15 cellular contexts compared by ENCODE assay signal in the genomic region with DNA sequence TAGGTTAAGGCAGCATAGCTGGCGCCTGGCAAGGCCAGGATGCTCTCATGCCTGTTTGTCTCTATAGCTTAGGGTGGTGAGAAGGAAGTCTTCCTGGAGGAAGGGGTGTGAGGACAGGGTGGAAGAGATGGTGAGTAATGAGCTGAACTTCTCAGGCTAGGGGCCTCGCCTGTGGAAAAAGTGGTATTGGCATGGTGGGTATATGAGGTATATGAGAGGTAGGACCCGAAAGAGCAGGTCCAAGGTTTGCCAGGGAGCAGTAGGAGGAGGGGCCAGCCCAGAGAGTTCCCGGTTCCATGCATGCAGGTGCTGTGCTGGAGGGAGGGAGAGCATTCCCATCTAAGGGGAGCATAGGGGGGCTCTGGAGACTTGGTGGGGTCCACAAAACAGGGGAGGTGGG. TPM values are rescaled to one million over a fixed set of nuclear protein-coding genes. Genes with fewer than 3 reads are reported as not detected.
DNase-seq lines count a peak whose midpoint lies in the region; ATAC-seq and TF ChIP-seq lines count a peak whose summit lies in the region.
"Had no signal": no experiment of that assay in that cellular context is flagged by ENCODE, and none has a peak within 500 bp of the region (broad histone marks: within the 10 kb centered on the region; RNA-seq: fewer than 3 reads in every experiment).

No MANE protein-coding gene starts in this region.

- CTCF ChIA-PET in WTC11 (lab: Charles Lee): interaction anchor here (0.6 to 21.1 kb wide), 31 partner anchors 9 to 199 kb away, joined by 3 to 1431 read pairs (median 4); a partner anchor contains a TSS

- H3K27me3 Mint-ChIP-seq in WTC11 (ENCODE audit: low read depth) (peaks cover 68% of the 10 kb centered on the region), glutamatergic neuron (ENCODE audit: unreplicated experiment) (peaks cover 13% of the 10 kb centered on the region), type B pancreatic cell (peaks cover 58% of the 10 kb centered on the region)
- H3K27me3 Mint-ChIP-seq: T-cell had no signal

- H3K27ac Mint-ChIP-seq in WTC11 (no peak overlapping the region), glutamatergic neuron (ENCODE audit: unreplicated experiment) (peak overlapping the region; percentile 67), type B pancreatic cell (peak overlapping the region; percentile 33)
- H3K27ac Mint-ChIP-seq: CD8-positive, alpha-beta T cell had no signal

- no peak overlapping the region for H3K4me3 ChIP-seq in right cardiac atrium (ENCODE audit: low read length)
- H3K4me3 ChIP-seq: left lung had no signal

- H3K9me3 Mint-ChIP-seq in WTC11 (no peaks in the 10 kb centered on the region), glutamatergic neuron (ENCODE audit: unreplicated experiment) (peaks cover 6% of the 10 kb centered on the region), type B pancreatic cell (no peaks in the 10 kb centered on the region)
- H3K9me3 Mint-ChIP-seq: CD8-positive, alpha-beta T cell; T-cell had no signal

- H3K27ac ChIP-seq in right cardiac atrium (ENCODE audit: low read length): no peak overlapping the region
- H3K27ac ChIP-seq: left lung had no signal

- no peaks in the 10 kb centered on the region for H3K36me3 Mint-ChIP-seq in WTC11
- H3K36me3 Mint-ChIP-seq in glutamatergic neuron (ENCODE audit: unreplicated experiment): peaks cover 4% of the 10 kb centered on the region
- H3K36me3 Mint-ChIP-seq in type B pancreatic cell: no peaks in the 10 kb centered on the region
- H3K36me3 Mint-ChIP-seq: T-cell had no signal

- peak; percentile 2 for DNase-seq in Right ventricle myocardium inferior (ENCODE audit: missing footprints)
- DNase-seq in right cardiac atrium: no peak
- DNase-seq in WTC11 (ENCODE audit: low spot score): no peak
- no peak for DNase-seq in glutamatergic neuron
- no peak for DNase-seq in type B pancreatic cell (ENCODE audit: extremely low spot score, unreplicated experiment)
- no peak for DNase-seq in iPS-NIHi7 (ENCODE audit: extremely low spot score)
- DNase-seq in T1000 (lab: John Stamatoyannopoulos, UW): no peak
- DNase-seq: activated gamma-delta T cell, left lung had no signal

- WGBS in right cardiac atrium: 75% methylated on average over 4 of the region's 4 CpGs

- H3K4me3 Mint-ChIP-seq in WTC11: peak overlapping the region; percentile 58
- H3K4me3 Mint-ChIP-seq in glutamatergic neuron (ENCODE audit: unreplicated experiment): peak overlapping the region; percentile 52
- H3K4me3 Mint-ChIP-seq in type B pancreatic cell: peak overlapping the region; percentile 51

- intact Hi-C loops in Right ventricle myocardium inferior (cut with DNase I): no loop called here
- intact Hi-C loops in right cardiac atrium (cut with DNase I): loop anchor here in 1 of 4 donors (10.0 kb wide), 1 partner anchor 105 kb away; no protein-coding TSS in a partner anchor

- POLR2A ChIA-PET in WTC11 (lab: Charles Lee): interaction anchor here (0.9 to 1.1 kb wide), 2 partner anchors 10 to 14 kb away, joined by 3 read pairs; no protein-coding TSS in a partner anchor

- no peaks in the 10 kb centered on the region for H3K27me3 ChIP-seq in right cardiac atrium (ENCODE audit: control insufficient read depth, insufficient read depth)

- no peak for ATAC-seq in Right ventricle myocardium inferior
- no peak for ATAC-seq in right cardiac atrium
- no peak for ATAC-seq in WTC11
- no peak for ATAC-seq in HG03469 (IDR thresholded peaks at IDR 0.05; ENCODE audit: unreplicated experiment)

- peaks cover 3% of the 10 kb centered on the region for H3K4me1 ChIP-seq in right cardiac atrium (ENCODE audit: control insufficient read depth, insufficient read depth, low read length)

- no peak for TF ChIP-seq CTCF in WTC11 (IDR thresholded peaks at IDR 0.05)
- TF ChIP-seq CTCF in glutamatergic neuron (IDR thresholded peaks at IDR 0.05; ENCODE audit: partially characterized antibody, unreplicated experiment): no peak
- TF ChIP-seq CTCF in type B pancreatic cell (conservative IDR thresholded peaks at IDR 0.05): no peak

- H3K9me3 ChIP-seq in right cardiac atrium (ENCODE audit: control insufficient read depth, low read length): no peaks in the 10 kb centered on the region
- H3K9me3 ChIP-seq: left lung had no signal

- H3K4me1 Mint-ChIP-seq in WTC11: peaks cover 31% of the 10 kb centered on the region
- peaks cover 21% of the 10 kb centered on the region for H3K4me1 Mint-ChIP-seq in glutamatergic neuron (ENCODE audit: low read depth, unreplicated experiment)
- peaks cover 30% of the 10 kb centered on the region for H3K4me1 Mint-ChIP-seq in type B pancreatic cell (ENCODE audit: unreplicated experiment)

TF ChIP-seq in WTC11, 78 proteins besides CTCF, POLR2A, EP300 and RAD21 (continues in another document):
- TF ChIP-seq EMX1 (CRISPR knock-in tag; IDR thresholded peaks at IDR 0.05) (no peak), ZNF219 (CRISPR knock-in tag; IDR thresholded peaks at IDR 0.05; ENCODE audit: borderline replicate concordance) (no peak), SOX15 (CRISPR knock-in tag; IDR thresholded peaks at IDR 0.05) (no peak), HMGA2 (CRISPR knock-in tag; IDR thresholded peaks at IDR 0.05) (no peak), NR2C2 (CRISPR knock-in tag; IDR thresholded peaks at IDR 0.05) (no peak)
- TF ChIP-seq, protein P1, sequence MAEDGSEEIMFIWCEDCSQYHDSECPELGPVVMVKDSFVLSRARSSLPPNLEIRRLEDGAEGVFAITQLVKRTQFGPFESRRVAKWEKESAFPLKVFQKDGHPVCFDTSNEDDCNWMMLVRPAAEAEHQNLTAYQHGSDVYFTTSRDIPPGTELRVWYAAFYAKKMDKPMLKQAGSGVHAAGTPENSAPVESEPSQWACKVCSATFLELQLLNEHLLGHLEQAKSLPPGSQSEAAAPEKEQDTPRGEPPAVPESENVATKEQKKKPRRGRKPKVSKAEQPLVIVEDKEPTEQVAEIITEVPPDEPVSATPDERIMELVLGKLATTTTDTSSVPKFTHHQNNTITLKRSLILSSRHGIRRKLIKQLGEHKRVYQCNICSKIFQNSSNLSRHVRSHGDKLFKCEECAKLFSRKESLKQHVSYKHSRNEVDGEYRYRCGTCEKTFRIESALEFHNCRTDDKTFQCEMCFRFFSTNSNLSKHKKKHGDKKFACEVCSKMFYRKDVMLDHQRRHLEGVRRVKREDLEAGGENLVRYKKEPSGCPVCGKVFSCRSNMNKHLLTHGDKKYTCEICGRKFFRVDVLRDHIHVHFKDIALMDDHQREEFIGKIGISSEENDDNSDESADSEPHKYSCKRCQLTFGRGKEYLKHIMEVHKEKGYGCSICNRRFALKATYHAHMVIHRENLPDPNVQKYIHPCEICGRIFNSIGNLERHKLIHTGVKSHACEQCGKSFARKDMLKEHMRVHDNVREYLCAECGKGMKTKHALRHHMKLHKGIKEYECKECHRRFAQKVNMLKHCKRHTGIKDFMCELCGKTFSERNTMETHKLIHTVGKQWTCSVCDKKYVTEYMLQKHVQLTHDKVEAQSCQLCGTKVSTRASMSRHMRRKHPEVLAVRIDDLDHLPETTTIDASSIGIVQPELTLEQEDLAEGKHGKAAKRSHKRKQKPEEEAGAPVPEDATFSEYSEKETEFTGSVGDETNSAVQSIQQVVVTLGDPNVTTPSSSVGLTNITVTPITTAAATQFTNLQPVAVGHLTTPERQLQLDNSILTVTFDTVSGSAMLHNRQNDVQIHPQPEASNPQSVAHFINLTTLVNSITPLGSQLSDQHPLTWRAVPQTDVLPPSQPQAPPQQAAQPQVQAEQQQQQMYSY (CRISPR knock-in tag; IDR thresholded peaks at IDR 0.05): no peak
- TF ChIP-seq, protein P2, sequence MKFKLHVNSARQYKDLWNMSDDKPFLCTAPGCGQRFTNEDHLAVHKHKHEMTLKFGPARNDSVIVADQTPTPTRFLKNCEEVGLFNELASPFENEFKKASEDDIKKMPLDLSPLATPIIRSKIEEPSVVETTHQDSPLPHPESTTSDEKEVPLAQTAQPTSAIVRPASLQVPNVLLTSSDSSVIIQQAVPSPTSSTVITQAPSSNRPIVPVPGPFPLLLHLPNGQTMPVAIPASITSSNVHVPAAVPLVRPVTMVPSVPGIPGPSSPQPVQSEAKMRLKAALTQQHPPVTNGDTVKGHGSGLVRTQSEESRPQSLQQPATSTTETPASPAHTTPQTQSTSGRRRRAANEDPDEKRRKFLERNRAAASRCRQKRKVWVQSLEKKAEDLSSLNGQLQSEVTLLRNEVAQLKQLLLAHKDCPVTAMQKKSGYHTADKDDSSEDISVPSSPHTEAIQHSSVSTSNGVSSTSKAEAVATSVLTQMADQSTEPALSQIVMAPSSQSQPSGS (CRISPR knock-in tag; IDR thresholded peaks at IDR 0.05; ENCODE audit: borderline replicate concordance, low read depth): no peak

RNA-seq across cellular contexts. Expression of a gene that starts 13.4 kb away (rescaled TPM):
- total RNA-seq in Right ventricle myocardium inferior (20.3 TPM), right cardiac atrium (10 to 100 TPM; 20.8 to 39.3 (median 30.0) TPM), WTC11 (2021) (5.5 to 7.1 TPM (median 6.1 TPM) in 3 replicates), glutamatergic neuron (ENCODE audit: unreplicated experiment) (31.3 TPM), type B pancreatic cell (ENCODE audit: low replicate concordance) (4.2 and 16.5 TPM in 2 replicates)
- polyA plus RNA-seq in right cardiac atrium: 30.3 TPM

RNA-seq across cellular contexts. Expression of a gene that starts 31.1 kb away (rescaled TPM):
- total RNA-seq in Right ventricle myocardium inferior (40.6 TPM), right cardiac atrium (100 to 1,000 TPM in 2 of 4 donors, 10 to 100 TPM in 2; 50.2 to 238 (median 85.2) TPM), WTC11 (2021) (19.2 to 26.9 TPM (median 22.0 TPM) in 3 replicates), glutamatergic neuron (ENCODE audit: unreplicated experiment) (8.5 TPM), type B pancreatic cell (ENCODE audit: low replicate concordance) (11.4 and 81.9 TPM in 2 replicates)
- 417 TPM for polyA plus RNA-seq in right cardiac atrium

RNA-seq across cellular contexts. Expression of a gene that starts 49.7 kb away (rescaled TPM):
- total RNA-seq in Right ventricle myocardium inferior (24.9 TPM), right cardiac atrium (10 to 100 TPM; 24.8 to 30.2 (median 26.9) TPM), WTC11 (2021) (43.3 to 52.1 TPM (median 45.0 TPM) in 3 replicates), glutamatergic neuron (ENCODE audit: unreplicated experiment) (26.2 TPM), type B pancreatic cell (ENCODE audit: low replicate concordance) (35.7 and 48.7 TPM in 2 replicates)
- 33.0 TPM for polyA plus RNA-seq in right cardiac atrium

RNA-seq across cellular contexts. Expression of a gene that starts 59.4 kb away (rescaled TPM):
- total RNA-seq in Right ventricle myocardium inferior: 0.16 TPM
- under 1 TPM in 3 of 4 donors, not detected in 1; 0.31 to 0.95 (median 0.44) TPM for total RNA-seq in right cardiac atrium
- 0.61 TPM for polyA plus RNA-seq in right cardiac atrium
- 0.14 to 0.21 TPM in 2 of 3 replicates, not detected in the other for total RNA-seq in WTC11 (2021)
- 0.88 TPM for total RNA-seq in glutamatergic neuron (ENCODE audit: unreplicated experiment)
- not detected in 2 replicates for total RNA-seq in type B pancreatic cell (ENCODE audit: low replicate concordance)
- total RNA-seq: endothelial cell of umbilical vein, progenitor cell of endocrine pancreas had no signal
- polyA plus RNA-seq: aorta, endothelial cell of umbilical vein had no signal
